ENCODE assay signal across 10 cellular contexts in the genomic region with DNA sequence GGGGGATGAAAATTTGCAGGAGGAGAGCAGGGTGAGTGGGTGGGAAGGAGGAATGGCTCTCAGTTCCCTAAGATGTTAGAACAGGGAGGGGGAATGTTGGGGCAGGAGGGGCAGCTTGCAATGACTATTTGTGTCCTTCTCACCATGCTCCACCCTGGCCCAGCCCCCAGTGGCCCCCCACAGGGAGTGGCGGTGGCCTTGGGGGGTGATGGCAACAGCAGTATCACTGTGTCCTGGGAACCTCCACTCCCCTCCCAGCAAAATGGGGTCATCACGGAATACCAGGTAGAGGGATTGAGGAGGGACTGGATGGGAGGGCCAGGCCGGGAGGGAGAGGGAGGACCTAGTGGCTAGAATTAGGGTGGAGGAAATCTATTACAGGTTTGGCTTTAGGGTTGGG. TPM values are rescaled to one million over a fixed set of nuclear protein-coding genes. Genes with fewer than 3 reads are reported as not detected.
DNase-seq lines count a peak whose midpoint lies in the region; ATAC-seq and TF ChIP-seq lines count a peak whose summit lies in the region.
"Had no signal": no experiment of that assay in that cellular context is flagged by ENCODE, and none has a peak within 500 bp of the region (broad histone marks: within the 10 kb centered on the region; RNA-seq: fewer than 3 reads in every experiment).

No MANE protein-coding gene starts in this region.

- TF ChIP-seq CTCF in GM13976 (IDR thresholded peaks at IDR 0.05; ENCODE audit: borderline replicate concordance, control extremely low read depth, extremely low read depth, insufficient read depth, missing control alignments), result no peak

- peaks cover 2 to 47% (median 32%) of the 10 kb centered on the region in 5 donors for H3K4me1 ChIP-seq in subcutaneous abdominal adipose tissue (ENCODE audit: control insufficient read depth in 5 of 5, insufficient read depth in 5 of 5, low read length in 5 of 5)

- H3K27ac Mint-ChIP-seq in activated T-cell treated with anti-CD3 and anti-CD28 coated beads, Interleukin-2, amount 50 U/mL, for 72 hours, result no peak overlapping the region
- H3K27ac Mint-ChIP-seq in activated T-helper 17 cell treated with anti-CD3 and anti-CD28 coated beads, Interleukin-2, amount 50 U/mL, for 72 hours, result peak overlapping the region; percentile 47

- peak overlapping the region in 2 of 5 donors; percentile 76 to 79 for H3K9ac ChIP-seq in subcutaneous abdominal adipose tissue (ENCODE audit: low read length in 5 of 5)

- no peak for DNase-seq in activated T-cell treated with anti-CD3 and anti-CD28 coated beads, Interleukin-2, amount 50 U/mL, for 72 hours
- no peak for DNase-seq in activated T-cell treated with anti-CD3 and anti-CD28 coated beads, Interleukin-2, amount 50 U/mL, for 48 hours
- DNase-seq in SHP77 treated with DMSO at 0.1 percent for 48 hours (lab: John Stamatoyannopoulos, UW), result no peak
- no peak for DNase-seq in caudate nucleus (lab: John Stamatoyannopoulos, UW)
- DNase-seq in GM13976 (ENCODE audit: low spot score), result no peak

- H3K36me3 Mint-ChIP-seq in activated T-cell treated with anti-CD3 and anti-CD28 coated beads, Interleukin-2, amount 50 U/mL, for 72 hours (ENCODE audit: insufficient read depth in 2 of 2), result no peaks in the 10 kb centered on the region
- H3K36me3 Mint-ChIP-seq in activated T-helper 17 cell treated with anti-CD3 and anti-CD28 coated beads, Interleukin-2, amount 50 U/mL, for 72 hours (ENCODE audit: low read depth), result no peaks in the 10 kb centered on the region

- peaks cover 52% of the 10 kb centered on the region for H3K27me3 Mint-ChIP-seq in activated T-cell treated with anti-CD3 and anti-CD28 coated beads, Interleukin-2, amount 50 U/mL, for 72 hours (ENCODE audit: low read depth)
- H3K27me3 Mint-ChIP-seq in activated T-helper 17 cell treated with anti-CD3 and anti-CD28 coated beads, Interleukin-2, amount 50 U/mL, for 72 hours, result peaks cover 29% of the 10 kb centered on the region

- H3K36me3 ChIP-seq in subcutaneous abdominal adipose tissue (ENCODE audit: control insufficient read depth in 5 of 5, insufficient read depth in 5 of 5, low read length in 5 of 5), result no peaks in the 10 kb centered on the region

- peaks cover 13 to 35% (median 24%) of the 10 kb centered on the region in 5 donors for H3K27me3 ChIP-seq in subcutaneous abdominal adipose tissue (ENCODE audit: control insufficient read depth in 5 of 5, insufficient read depth in 4 of 5, low read length in 5 of 5)

- H3K4me3 ChIP-seq in iPS-18c (ENCODE audit: insufficient read depth, low read depth, low read length) (peak overlapping the region; percentile 81; the same call in 1 of the 2 replicates), subcutaneous abdominal adipose tissue (ENCODE audit: low read depth in 1 of 5, low read length in 5 of 5) (peak overlapping the region; percentile 54 to 77 (median 74))

- H3K4me1 Mint-ChIP-seq in activated T-cell treated with anti-CD3 and anti-CD28 coated beads, Interleukin-2, amount 50 U/mL, for 72 hours (ENCODE audit: low read depth), result peaks cover 19% of the 10 kb centered on the region
- H3K4me1 Mint-ChIP-seq in activated T-helper 17 cell treated with anti-CD3 and anti-CD28 coated beads, Interleukin-2, amount 50 U/mL, for 72 hours, result no peaks in the 10 kb centered on the region

- no peak for ATAC-seq in activated T-cell treated with anti-CD3 and anti-CD28 coated beads, Interleukin-2, amount 50 U/mL, for 72 hours (replicated peaks in 1 of 2)
- no peak for ATAC-seq in activated T-helper 17 cell treated with anti-CD3 and anti-CD28 coated beads, Interleukin-2, amount 50 U/mL, for 72 hours (replicated peaks)

- in situ Hi-C loops in GM13976 (cut with MboI; ENCODE audit: low sequenced_read_pairs, unreplicated experiment), result no loop called here

- no peaks in the 10 kb centered on the region for H3K9me3 Mint-ChIP-seq in activated T-cell treated with anti-CD3 and anti-CD28 coated beads, Interleukin-2, amount 50 U/mL, for 72 hours
- no peaks in the 10 kb centered on the region for H3K9me3 Mint-ChIP-seq in activated T-helper 17 cell treated with anti-CD3 and anti-CD28 coated beads, Interleukin-2, amount 50 U/mL, for 72 hours

- H3K9me3 ChIP-seq in iPS-18c (ENCODE audit: control insufficient read depth, insufficient read depth, low read length) (no peaks in the 10 kb centered on the region), subcutaneous abdominal adipose tissue (ENCODE audit: control insufficient read depth in 5 of 5, low read length in 5 of 5) (no peaks in the 10 kb centered on the region)

- peak overlapping the region; percentile 84 to 87 for H3K4me3 Mint-ChIP-seq in activated T-cell treated with anti-CD3 and anti-CD28 coated beads, Interleukin-2, amount 50 U/mL, for 72 hours
- H3K4me3 Mint-ChIP-seq in activated T-helper 17 cell treated with anti-CD3 and anti-CD28 coated beads, Interleukin-2, amount 50 U/mL, for 72 hours, result peak overlapping the region; percentile 80

- H3K27ac ChIP-seq in subcutaneous abdominal adipose tissue (ENCODE audit: low read depth, low read length) (no peak overlapping the region), caudate nucleus (ENCODE audit: low read depth, low read length) (no peak overlapping the region)

RNA-seq across cellular contexts. Expression of gene ROBO3, which starts 10.2 kb away (rescaled TPM):
- 10 to 100 TPM; 21.5 to 26.6 TPM for total RNA-seq in activated T-cell treated with anti-CD3 and anti-CD28 coated beads, Interleukin-2, amount 50 U/mL, for 72 hours
- 1 to 10 TPM; 8.1 TPM for total RNA-seq in activated T-helper 17 cell treated with anti-CD3 and anti-CD28 coated beads, Interleukin-2, amount 50 U/mL, for 72 hours

RNA-seq across cellular contexts. Expression of gene ROBO4, which starts 22.3 kb away (rescaled TPM):
- not detected for total RNA-seq in activated T-cell treated with anti-CD3 and anti-CD28 coated beads, Interleukin-2, amount 50 U/mL, for 72 hours
- total RNA-seq in activated T-helper 17 cell treated with anti-CD3 and anti-CD28 coated beads, Interleukin-2, amount 50 U/mL, for 72 hours, result not detected

RNA-seq across cellular contexts. Expression of gene HEPN1, which starts 43.6 kb away (rescaled TPM):
- not detected for total RNA-seq in activated T-cell treated with anti-CD3 and anti-CD28 coated beads, Interleukin-2, amount 50 U/mL, for 72 hours
- total RNA-seq in activated T-helper 17 cell treated with anti-CD3 and anti-CD28 coated beads, Interleukin-2, amount 50 U/mL, for 72 hours, result not detected
- total RNA-seq: cerebellum, left cardiac atrium had no signal
